8 cellular contexts compared by ENCODE assay signal in the genomic region with DNA sequence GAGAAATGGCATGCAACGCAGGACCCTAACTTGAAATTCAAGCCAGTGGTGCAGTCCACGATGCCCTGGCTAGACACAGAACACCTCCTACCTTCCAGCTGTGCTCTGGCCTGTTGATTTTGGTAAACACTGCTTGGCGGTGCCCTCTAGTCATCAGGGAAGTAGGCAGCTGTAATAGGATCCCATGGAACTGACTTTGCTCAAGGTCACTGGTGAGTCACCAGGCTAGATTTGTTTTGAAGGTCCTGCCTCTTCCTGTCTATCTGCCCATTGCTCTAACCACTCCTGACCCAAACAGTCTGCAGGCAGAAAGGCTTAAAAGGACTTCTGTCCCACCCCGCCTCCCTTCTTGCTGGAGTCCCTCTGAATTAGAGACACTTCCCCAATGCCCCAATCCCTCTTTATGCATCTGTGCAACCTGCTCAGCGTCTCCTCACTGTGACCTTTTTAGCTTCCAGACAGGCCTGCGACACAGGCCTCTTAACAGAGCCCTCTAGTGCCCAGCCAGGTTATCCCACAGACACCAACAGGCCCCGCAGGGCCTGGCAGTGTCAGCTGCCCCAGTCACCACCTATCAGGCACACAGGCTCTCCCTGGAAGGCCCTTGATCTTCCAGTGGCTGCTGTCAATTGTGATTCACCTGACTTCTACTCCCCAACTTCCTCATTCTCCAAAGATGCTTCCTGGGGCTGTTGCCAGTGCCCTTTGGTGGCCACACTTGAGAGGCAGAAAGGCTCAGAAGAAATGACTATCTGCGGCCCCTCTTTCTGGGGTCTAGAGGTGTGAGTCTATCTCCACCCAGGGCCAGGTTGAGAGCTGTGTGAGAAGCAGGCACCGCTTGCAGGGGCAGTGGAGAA. TPM values are rescaled to one million over a fixed set of nuclear protein-coding genes. Genes with fewer than 3 reads are reported as not detected.
DNase-seq lines count a peak whose midpoint lies in the region; ATAC-seq and TF ChIP-seq lines count a peak whose summit lies in the region.

No MANE protein-coding gene starts in this region.

- intact Hi-C loops in Right ventricle myocardium superior (cut with DNase I): loop anchor here (2.0 to 10.0 kb wide), 2 partner anchors 52 to 116 kb away; a partner anchor contains a TSS

- ATAC-seq in activated naive CD8-positive, alpha-beta T cell treated with anti-CD3 and anti-CD28 coated beads, Interleukin-2, amount 10 ng/mL, durations not matched to agents 7 days and 5 days (ENCODE audit: low read depth): peak; percentile 55
- ATAC-seq in Right ventricle myocardium superior (ENCODE audit: poor library complexity) (peak; percentile 70), HG03457 (IDR thresholded peaks at IDR 0.05; ENCODE audit: unreplicated experiment) (no peak)

- no peaks in the 10 kb centered on the region for H3K9me3 Mint-ChIP-seq in HFFc6
- H3K9me3 Mint-ChIP-seq in activated naive CD8-positive, alpha-beta T cell treated with anti-CD3 and anti-CD28 coated beads, Interleukin-2, amount 10 ng/mL, durations not matched to agents 7 days and 5 days: no peaks in the 10 kb centered on the region

- TF ChIP-seq CTCF in HFFc6 (IDR thresholded peaks at IDR 0.05): peak; percentile 70

- DNase-seq in DMS 273 treated with DMSO at 0.1 percent for 48 hours (lab: John Stamatoyannopoulos, UW) (peak; percentile 52), HFFc6 (peak; percentile 85), NOMO-1 treated with dmso at 0.1 percent for 144 hours (lab: John Stamatoyannopoulos, UW; ENCODE audit: unreplicated experiment) (peak; percentile 75), Right ventricle myocardium superior (peak; percentile 81), pulmonary artery endothelial cell (ENCODE audit: low read depth, low spot score) (peak; percentile 72), NCI-H187 (lab: John Stamatoyannopoulos, UW) (no peak)
- peak; percentile 43 for DNase-seq in activated naive CD8-positive, alpha-beta T cell treated with anti-CD3 and anti-CD28 coated beads, Interleukin-2, amount 10 ng/mL, durations not matched to agents 7 days and 5 days

- POLR2A ChIA-PET in activated naive CD8-positive, alpha-beta T cell treated with anti-CD3 and anti-CD28 coated beads, Interleukin-2, amount 10 ng/mL, durations not matched to agents 7 days and 5 days (lab: Charles Lee): interaction anchor here (1.4 kb wide), 1 partner anchor 12 kb away, joined by 3 read pairs; no protein-coding TSS in a partner anchor

- peaks cover 3% of the 10 kb centered on the region for H3K27me3 Mint-ChIP-seq in HFFc6 (ENCODE audit: insufficient read depth)
- no peaks in the 10 kb centered on the region for H3K27me3 Mint-ChIP-seq in activated naive CD8-positive, alpha-beta T cell treated with anti-CD3 and anti-CD28 coated beads, Interleukin-2, amount 10 ng/mL, durations not matched to agents 7 days and 5 days

- H3K4me3 Mint-ChIP-seq in HFFc6: peak overlapping the region; percentile 64
- H3K4me3 Mint-ChIP-seq in activated naive CD8-positive, alpha-beta T cell treated with anti-CD3 and anti-CD28 coated beads, Interleukin-2, amount 10 ng/mL, durations not matched to agents 7 days and 5 days: peak overlapping the region; percentile 1

- peak overlapping the region; percentile 77 for H3K27ac Mint-ChIP-seq in HFFc6
- H3K27ac Mint-ChIP-seq in activated naive CD8-positive, alpha-beta T cell treated with anti-CD3 and anti-CD28 coated beads, Interleukin-2, amount 10 ng/mL, durations not matched to agents 7 days and 5 days: peak overlapping the region; percentile 82

- H3K36me3 Mint-ChIP-seq in HFFc6 (ENCODE audit: low read depth): peaks cover 7% of the 10 kb centered on the region; the same call in 1 of the 2 replicates
- H3K36me3 Mint-ChIP-seq in activated naive CD8-positive, alpha-beta T cell treated with anti-CD3 and anti-CD28 coated beads, Interleukin-2, amount 10 ng/mL, durations not matched to agents 7 days and 5 days: peaks cover 6% of the 10 kb centered on the region

- H3K4me1 Mint-ChIP-seq in HFFc6 (ENCODE audit: low read depth): peaks cover 66% of the 10 kb centered on the region
- peaks cover 44% of the 10 kb centered on the region for H3K4me1 Mint-ChIP-seq in activated naive CD8-positive, alpha-beta T cell treated with anti-CD3 and anti-CD28 coated beads, Interleukin-2, amount 10 ng/mL, durations not matched to agents 7 days and 5 days

RNA-seq across cellular contexts. Expression of a gene that starts 5.2 kb away (rescaled TPM):
- 10 to 100 TPM; 57.6 to 84.6 (median 71.1) TPM for total RNA-seq in HFFc6 (2021; fragmentation: NEBNext Ultra II Directional; extraction: Animal tissue kit (Norgen Biotek cat#: 25700))
- total RNA-seq in activated naive CD8-positive, alpha-beta T cell treated with anti-CD3 and anti-CD28 coated beads, Interleukin-2, amount 10 ng/mL, durations not matched to agents 7 days and 5 days: 10 to 100 TPM; 33.4 to 39.1 TPM
- 67.3 TPM for total RNA-seq in Right ventricle myocardium superior
- 17.1 and 22.4 TPM in 2 replicates for total RNA-seq in pulmonary artery endothelial cell

RNA-seq across cellular contexts. Expression of a gene that starts 5.4 kb away (rescaled TPM):
- 10 to 100 TPM; 54.9 to 71.4 (median 60.4) TPM for total RNA-seq in HFFc6 (2021; fragmentation: NEBNext Ultra II Directional; extraction: Animal tissue kit (Norgen Biotek cat#: 25700))
- total RNA-seq in activated naive CD8-positive, alpha-beta T cell treated with anti-CD3 and anti-CD28 coated beads, Interleukin-2, amount 10 ng/mL, durations not matched to agents 7 days and 5 days: 10 to 100 TPM; 66.2 to 68.2 TPM
- total RNA-seq in Right ventricle myocardium superior (62.3 TPM), pulmonary artery endothelial cell (96.7 and 106 TPM in 2 replicates)

RNA-seq across cellular contexts. Expression of a gene that starts 44.7 kb away (rescaled TPM):
- total RNA-seq in HFFc6 (2021; fragmentation: NEBNext Ultra II Directional; extraction: Animal tissue kit (Norgen Biotek cat#: 25700)): 100 to 1,000 TPM in 2 of 6 experiments, 10 to 100 TPM in 4; 88.0 to 106 (median 93.3) TPM
- 100 to 1,000 TPM; 194 to 201 TPM for total RNA-seq in activated naive CD8-positive, alpha-beta T cell treated with anti-CD3 and anti-CD28 coated beads, Interleukin-2, amount 10 ng/mL, durations not matched to agents 7 days and 5 days
- 50.1 TPM for total RNA-seq in Right ventricle myocardium superior
- 64.1 and 68.1 TPM in 2 replicates for total RNA-seq in pulmonary artery endothelial cell

RNA-seq across cellular contexts. Expression of a gene that starts 52.0 kb away (rescaled TPM):
- total RNA-seq in HFFc6 (2021; fragmentation: NEBNext Ultra II Directional; extraction: Animal tissue kit (Norgen Biotek cat#: 25700)): 100 to 1,000 TPM; 167 to 195 (median 180) TPM
- 100 to 1,000 TPM; 105 to 114 TPM for total RNA-seq in activated naive CD8-positive, alpha-beta T cell treated with anti-CD3 and anti-CD28 coated beads, Interleukin-2, amount 10 ng/mL, durations not matched to agents 7 days and 5 days
- total RNA-seq in Right ventricle myocardium superior: 179 TPM
- total RNA-seq in pulmonary artery endothelial cell: 159 and 229 TPM in 2 replicates

Comparison
In these comparisons a context has a peak if more than half of its experiments do, and no peak if none do; other contexts are left out.
1. DNase-seq: peak in DMS 273 treated with DMSO at 0.1 percent for 48 hours (single experiment), HFFc6 (single experiment), NOMO-1 treated with dmso at 0.1 percent for 144 hours (single experiment), activated naive CD8-positive, alpha-beta T cell treated with anti-CD3 and anti-CD28 coated beads, Interleukin-2, amount 10 ng/mL, durations not matched to agents 7 days and 5 days (single experiment), Right ventricle myocardium superior (single experiment) and pulmonary artery endothelial cell (single experiment); none in NCI-H187 (0 of 2).